In genomic region chr12:117970334-117970733, GRCh38 we compare ENCODE assay signal across 16 cellular contexts. TPM values are rescaled to one million over a fixed set of nuclear protein-coding genes. Genes with fewer than 3 reads are reported as not detected.
"Had no signal": no experiment of that assay in that cellular context is flagged by ENCODE, and none has a peak within 500 bp of the region (broad histone marks: within the 10 kb centered on the region; RNA-seq: fewer than 3 reads in every experiment).

No MANE protein-coding gene starts in this region.

- H3K4me1 ChIP-seq: colonic mucosa, psoas muscle, right lobe of liver had no signal

- ATAC-seq: heart right ventricle; naive thymus-derived CD4-positive, alpha-beta T cell; psoas muscle; right lobe of liver; stimulated activated effector memory CD8-positive, alpha-beta T cell treated with anti-CD3 and anti-CD28 coated beads, Interleukin-12 subunit alpha, Interleukin-12 subunit beta, amount 100 ng/mL, for 72 hours had no signal

- H3K27ac Mint-ChIP-seq: naive thymus-derived CD4-positive, alpha-beta T cell; stimulated activated effector memory CD8-positive, alpha-beta T cell treated with anti-CD3 and anti-CD28 coated beads, Interleukin-12 subunit alpha, Interleukin-12 subunit beta, amount 100 ng/mL, for 72 hours had no signal

- H3K4me3 ChIP-seq: heart right ventricle, psoas muscle, right lobe of liver had no signal

- H3K9me3 ChIP-seq: colonic mucosa, right lobe of liver had no signal

- H3K27ac ChIP-seq: heart right ventricle, psoas muscle, right lobe of liver had no signal

- DNase-seq: activated CD4-positive, alpha-beta T cell treated with anti-CD3 and anti-CD28 coated beads, Interleukin-2, amount 50 U/mL, for 1 hour; activated effector memory CD4-positive, alpha-beta T cell treated with anti-CD3 and anti-CD28 coated beads, Interleukin-2, amount 50 U/mL, for 16 hours; activated T-cell treated with anti-CD3 and anti-CD28 coated beads, Interleukin-2, amount 50 U/mL, for 1 hour; colonic mucosa; heart right ventricle; mammary epithelial cell; naive thymus-derived CD4-positive, alpha-beta T cell; occipital lobe; psoas muscle; right lobe of liver; substantia nigra; T1000; trophoblast cell had no signal

- H3K36me3 Mint-ChIP-seq: stimulated activated effector memory CD8-positive, alpha-beta T cell treated with anti-CD3 and anti-CD28 coated beads, Interleukin-12 subunit alpha, Interleukin-12 subunit beta, amount 100 ng/mL, for 72 hours had no signal

- H3K27me3 ChIP-seq: colonic mucosa, right lobe of liver had no signal

- H3K36me3 ChIP-seq: colonic mucosa, heart right ventricle, right lobe of liver had no signal

RNA-seq across cellular contexts. Expression of gene KSR2, which starts 1.5 kb away (rescaled TPM):
- total RNA-seq: cardiac septum, fibroblast of lung had no signal
- polyA plus RNA-seq: fibroblast of lung; heart right ventricle; naive thymus-derived CD4-positive, alpha-beta T cell had no signal
